ENCODE assay signal across 16 cellular contexts in genomic region chr20:15077733-15078132, GRCh38.
"Had no signal": no experiment of that assay in that cellular context is flagged by ENCODE, and none has a peak within 500 bp of the region (broad histone marks: within the 10 kb centered on the region; RNA-seq: fewer than 3 reads in every experiment).

No MANE protein-coding gene starts in this region.

- H3K27me3 Mint-ChIP-seq: naive thymus-derived CD8-positive, alpha-beta T cell; stimulated activated memory B cell treated with anti-CD40 and anti-IgM and Interleukin-4, amounts not matched to agents 10 μg/mL and 1 μg/mL and 100 μg/mL, for 72 hours; stimulated activated naive CD8-positive, alpha-beta T cell treated with anti-CD3 and anti-CD28 coated beads, Interleukin-15, Interleukin-2, amounts not matched to agents 100 ng/mL and 50 ng/mL, for 24 hours had no signal

- DNase-seq: colonic mucosa; dermis blood vessel endothelial cell; erythroblast; foreskin keratinocyte; kidney; left colon; mucosa of descending colon; naive thymus-derived CD8-positive, alpha-beta T cell; psoas muscle; retina; right lobe of liver; stimulated activated CD4-positive, alpha-beta T cell treated with anti-CD3 and anti-CD28 coated beads, Interleukin-4, amount 100 ng/mL, for 24 hours; tibial artery had no signal

- H3K27ac ChIP-seq: colonic mucosa, foreskin keratinocyte, neutrophil, psoas muscle, right lobe of liver, tibial artery had no signal

- H3K27me3 ChIP-seq: colonic mucosa, foreskin keratinocyte, neutrophil, right lobe of liver, tibial artery had no signal

- H3K4me1 ChIP-seq: colonic mucosa, foreskin keratinocyte, psoas muscle, right lobe of liver, tibial artery had no signal

- H3K4me3 ChIP-seq: colonic mucosa, mucosa of descending colon, psoas muscle, right lobe of liver, tibial artery had no signal

- H3K36me3 Mint-ChIP-seq: naive thymus-derived CD8-positive, alpha-beta T cell; stimulated activated memory B cell treated with anti-CD40 and anti-IgM and Interleukin-4, amounts not matched to agents 10 μg/mL and 1 μg/mL and 100 μg/mL, for 72 hours had no signal

- H3K36me3 ChIP-seq: colonic mucosa, neutrophil, right lobe of liver, tibial artery had no signal

- H3K9me3 Mint-ChIP-seq: stimulated activated memory B cell treated with anti-CD40 and anti-IgM and Interleukin-4, amounts not matched to agents 10 μg/mL and 1 μg/mL and 100 μg/mL, for 72 hours had no signal

- H3K27ac Mint-ChIP-seq: naive thymus-derived CD8-positive, alpha-beta T cell; stimulated activated memory B cell treated with anti-CD40 and anti-IgM and Interleukin-4, amounts not matched to agents 10 μg/mL and 1 μg/mL and 100 μg/mL, for 72 hours; stimulated activated naive CD8-positive, alpha-beta T cell treated with anti-CD3 and anti-CD28 coated beads, Interleukin-15, Interleukin-2, amounts not matched to agents 100 ng/mL and 50 ng/mL, for 24 hours had no signal

- H3K9me3 ChIP-seq: colonic mucosa, mucosa of descending colon, neutrophil, psoas muscle, right lobe of liver, tibial artery had no signal

- H3K4me1 Mint-ChIP-seq: naive thymus-derived CD8-positive, alpha-beta T cell; stimulated activated memory B cell treated with anti-CD40 and anti-IgM and Interleukin-4, amounts not matched to agents 10 μg/mL and 1 μg/mL and 100 μg/mL, for 72 hours had no signal

- ATAC-seq: foreskin keratinocyte; left colon; mucosa of descending colon; naive thymus-derived CD8-positive, alpha-beta T cell; psoas muscle; right lobe of liver; stimulated activated memory B cell treated with anti-CD40 and anti-IgM and Interleukin-4, amounts not matched to agents 10 μg/mL and 1 μg/mL and 100 μg/mL, for 72 hours had no signal

- H3K4me3 Mint-ChIP-seq: naive thymus-derived CD8-positive, alpha-beta T cell; stimulated activated memory B cell treated with anti-CD40 and anti-IgM and Interleukin-4, amounts not matched to agents 10 μg/mL and 1 μg/mL and 100 μg/mL, for 72 hours; stimulated activated naive CD8-positive, alpha-beta T cell treated with anti-CD3 and anti-CD28 coated beads, Interleukin-15, Interleukin-2, amounts not matched to agents 100 ng/mL and 50 ng/mL, for 24 hours had no signal
